Comparison of ENCODE assay signal across 10 cellular contexts in genomic region chr4:2867758-2868491, GRCh38. TPM values are rescaled to one million over a fixed set of nuclear protein-coding genes. Genes with fewer than 3 reads are reported as not detected.
DNase-seq lines count a peak whose midpoint lies in the region; ATAC-seq, FAIRE-seq and TF ChIP-seq lines count a peak whose summit lies in the region.
"Had no signal": no experiment of that assay in that cellular context is flagged by ENCODE, and none has a peak within 500 bp of the region (broad histone marks: within the 10 kb centered on the region; RNA-seq: fewer than 3 reads in every experiment).

No MANE protein-coding gene starts in this region.

- in situ Hi-C loops in astrocyte of the spinal cord (cut with HindIII; ENCODE audit: low sequenced_read_pairs): no loop called here

- H3K4me1 Mint-ChIP-seq in immature natural killer cell: peaks cover 83 to 91% of the 10 kb centered on the region in 2 donors

- no peak for ATAC-seq in GM21360 (IDR thresholded peaks at IDR 0.05; ENCODE audit: unreplicated experiment)

- CTCF ChIA-PET in HEK293 (lab: Yijun Ruan, JAX): interaction anchor here (0.7 kb wide), 1 partner anchor 898 kb away, joined by 3 read pairs; no protein-coding TSS in a partner anchor

- DNase-seq in astrocyte of the spinal cord (ENCODE audit: low read depth, low spot score) (peak; percentile 32), immature natural killer cell (no peak), small intestine (peak; percentile 37), HuH-7 (ENCODE audit: low spot score) (no peak), NOMO-1 (lab: John Stamatoyannopoulos, UW; ENCODE audit: unreplicated experiment in 2 of 2) (no peak), NCI-H1048 (lab: John Stamatoyannopoulos, UW) (no peak)
- DNase-seq: activated T-cell treated with anti-CD3 and anti-CD28 coated beads, Interleukin-2, amount 50 U/mL, for 1 hour had no signal

- H3K36me3 Mint-ChIP-seq in immature natural killer cell: no peaks in the 10 kb centered on the region

- 25 to 32% (median 32%) methylated on average over 10 of the region's 10 CpGs for WGBS in small intestine, 3 donors

- H3K4me3 Mint-ChIP-seq in immature natural killer cell: peak overlapping the region in 1 of 5 donors; percentile 15

- H3K4me1 ChIP-seq in HEK293 (ENCODE audit: control insufficient read depth, insufficient read depth, low read length): peaks cover 15% of the 10 kb centered on the region
- H3K4me1 ChIP-seq in small intestine (ENCODE audit: control insufficient read depth in 2 of 2, insufficient read depth in 1 of 2, low read depth in 1 of 2, low read length in 1 of 2): peaks cover 12 to 21% of the 10 kb centered on the region in 2 donors

- H3K36me3 ChIP-seq in HEK293 (ENCODE audit: control insufficient read depth in 2 of 2, insufficient read depth in 1 of 2, low read length in 2 of 2) (no peaks in the 10 kb centered on the region), small intestine (ENCODE audit: control insufficient read depth in 2 of 2, insufficient read depth in 2 of 2, low read length in 2 of 2) (no peaks in the 10 kb centered on the region)

- no peak overlapping the region for H3K4me3 ChIP-seq in HEK293 (ENCODE audit: low read depth, low read length)
- H3K4me3 ChIP-seq in astrocyte of the spinal cord (ENCODE audit: low read depth, low read length): no peak overlapping the region
- H3K4me3 ChIP-seq in small intestine (ENCODE audit: low read depth in 1 of 2, low read length in 2 of 2): no peak overlapping the region

- H3K27me3 Mint-ChIP-seq in immature natural killer cell (ENCODE audit: low read depth in 3 of 3): peaks cover 0 to 4% (median 0%) of the 10 kb centered on the region in 3 donors

- H3K27me3 ChIP-seq in small intestine (ENCODE audit: control insufficient read depth in 2 of 2, insufficient read depth in 2 of 2, low read length in 2 of 2): no peaks in the 10 kb centered on the region
- H3K27me3 ChIP-seq: neutrophil had no signal

- POLR2A ChIA-PET in HEK293 (lab: Yijun Ruan, JAX): no interaction called here

- H3K9me3 ChIP-seq in HEK293 (ENCODE audit: control insufficient read depth, insufficient read depth, low read depth, low read length) (no peaks in the 10 kb centered on the region), small intestine (ENCODE audit: control insufficient read depth, low read depth) (no peaks in the 10 kb centered on the region)
- H3K9me3 ChIP-seq: neutrophil had no signal

- H3K9me3 Mint-ChIP-seq in immature natural killer cell: no peaks in the 10 kb centered on the region

- peak overlapping the region; percentile 12 to 79 (median 62) for H3K27ac Mint-ChIP-seq in immature natural killer cell

- TF ChIP-seq CTCF in HEK293 (tag by site-specific recombination; IDR thresholded peaks at IDR 0.05): no peak
- no peak for TF ChIP-seq CTCF in astrocyte of the spinal cord (IDR thresholded peaks at IDR 0.05; ENCODE audit: low read depth, low read length)

- no peak for FAIRE-seq in small intestine (lab: Jason Lieb, UNC)

- H3K27ac ChIP-seq in HEK293 (ENCODE audit: extremely low read depth, low read depth, low read length): no peak overlapping the region
- peak overlapping the region; percentile 24 to 42 for H3K27ac ChIP-seq in small intestine (ENCODE audit: low read depth in 1 of 2, low read length in 1 of 2)
- H3K27ac ChIP-seq: neutrophil had no signal

TF ChIP-seq in HEK293, 187 proteins besides CTCF, POLR2A, EP300 and RAD21:
- TF ChIP-seq GLIS1 (tag by site-specific recombination; IDR thresholded peaks at IDR 0.05): 0 out of 2 replicates have a peak, but pooled peaks have one; percentile 6
- TF ChIP-seq REST (tag by site-specific recombination; IDR thresholded peaks at IDR 0.05): no peak
- no peak for TF ChIP-seq ZNF830 (tag by site-specific recombination; IDR thresholded peaks at IDR 0.05; ENCODE audit: low read depth)
- no peak for TF ChIP-seq REPIN1 (tag by site-specific recombination; IDR thresholded peaks at IDR 0.05; ENCODE audit: low read depth)
- TF ChIP-seq YY1 (tag by site-specific recombination; IDR thresholded peaks at IDR 0.05): no peak
- TF ChIP-seq ZNF473 (tag by site-specific recombination; IDR thresholded peaks at IDR 0.05): no peak
- no peak for TF ChIP-seq ZBTB20 (tag by site-specific recombination; IDR thresholded peaks at IDR 0.05)
- no peak for TF ChIP-seq HOXD13 (CRISPR knock-in tag; IDR thresholded peaks at IDR 0.05; ENCODE audit: borderline replicate concordance)
- no peak for TF ChIP-seq ZNF155 (tag by site-specific recombination; IDR thresholded peaks at IDR 0.05)
TF ChIP-seq in HEK293: peak in this region for 1.

RNA-seq across cellular contexts. Expression of gene ADD1, which starts 24.3 kb away (rescaled TPM):
- polyA plus RNA-seq in immature natural killer cell (100 to 1,000 TPM; 207 to 318 (median 314) TPM), small intestine (100 to 1,000 TPM; 158 to 262 (median 180) TPM)

Comparison
In these comparisons a context has a peak if more than half of its experiments do, and no peak if none do; other contexts are left out.
1. DNase-seq: peak in astrocyte of the spinal cord (single experiment) and small intestine (single experiment); none in immature natural killer cell (0 of 3), HuH-7 (single experiment), NOMO-1 (0 of 2) and NCI-H1048 (single experiment).